ENCODE assay signal across 13 cellular contexts in the genomic region with DNA sequence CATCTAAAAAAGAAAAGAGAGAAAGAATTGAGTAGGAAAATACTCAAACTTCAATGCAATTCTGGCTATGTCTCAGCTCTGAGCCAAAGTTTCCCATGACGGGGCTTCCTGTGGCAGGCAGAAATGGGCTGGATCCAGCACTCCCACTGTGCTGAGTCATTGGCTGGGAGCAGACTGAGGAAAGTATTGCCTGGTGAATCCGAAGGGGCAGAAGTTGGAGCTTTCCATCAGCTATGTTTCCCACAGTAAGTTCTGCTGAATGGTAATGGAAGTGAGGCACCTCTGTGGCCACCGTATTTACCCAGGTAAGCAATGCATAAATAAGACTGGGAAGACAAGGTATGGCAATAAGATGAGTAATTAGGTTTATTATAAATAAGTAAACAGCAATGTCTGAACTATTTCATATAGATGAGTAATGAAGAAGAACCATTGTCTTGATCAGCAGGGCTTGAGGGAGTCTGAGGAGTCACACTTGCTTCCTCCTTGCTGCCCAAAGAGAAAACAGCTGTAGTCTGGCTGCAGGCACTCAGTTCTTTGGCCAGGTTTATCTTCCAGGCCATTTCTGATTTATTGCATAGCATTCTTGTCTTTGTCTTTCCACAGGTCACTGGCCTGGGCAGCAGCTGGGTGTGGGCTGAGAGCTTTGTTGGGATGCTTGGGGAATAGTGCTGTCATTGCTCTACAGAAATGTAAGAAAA.
DNase-seq lines count a peak whose midpoint lies in the region; ATAC-seq and TF ChIP-seq lines count a peak whose summit lies in the region.
"Had no signal": no experiment of that assay in that cellular context is flagged by ENCODE, and none has a peak within 500 bp of the region (broad histone marks: within the 10 kb centered on the region; RNA-seq: fewer than 3 reads in every experiment).

No MANE protein-coding gene starts in this region.

- H3K4me1 Mint-ChIP-seq in activated CD8-positive, alpha-beta T cell treated with anti-CD3 and anti-CD28 coated beads for 36 hours (ENCODE audit: low read depth), result no peaks in the 10 kb centered on the region

- no peak for ATAC-seq in HG03097 (IDR thresholded peaks at IDR 0.05; ENCODE audit: low FRiP score, unreplicated experiment)
- no peak for ATAC-seq in activated CD8-positive, alpha-beta T cell treated with anti-CD3 and anti-CD28 coated beads for 36 hours

- H3K4me3 Mint-ChIP-seq in activated CD8-positive, alpha-beta T cell treated with anti-CD3 and anti-CD28 coated beads for 36 hours, result no peak overlapping the region

- H3K36me3 ChIP-seq in brain microvascular endothelial cell (replicated peaks), result no peaks in the 10 kb centered on the region
- no peaks in the 10 kb centered on the region for H3K36me3 ChIP-seq in right atrium auricular region

- no peaks in the 10 kb centered on the region for H3K27me3 ChIP-seq in brain microvascular endothelial cell (replicated peaks)
- H3K27me3 ChIP-seq in right atrium auricular region, result no peaks in the 10 kb centered on the region

- H3K27ac ChIP-seq in brain microvascular endothelial cell (peak overlapping the region; percentile 86), right atrium auricular region (peak overlapping the region in 1 of 2 donors; percentile 35)
- H3K27ac ChIP-seq: 22Rv1, KMS-11, VCaP had no signal

- in situ Hi-C loops in brain microvascular endothelial cell (cut with HindIII; ENCODE audit: low pct_ligation_motif_present, low sequenced_read_pairs), result no loop called here

- no peaks in the 10 kb centered on the region for H3K9me3 ChIP-seq in right atrium auricular region

- H3K4me3 ChIP-seq in brain microvascular endothelial cell (ENCODE audit: low read depth, low read length) (no peak overlapping the region), right atrium auricular region (no peak overlapping the region)

- H3K27ac Mint-ChIP-seq in activated CD8-positive, alpha-beta T cell treated with anti-CD3 and anti-CD28 coated beads for 36 hours, result no peak overlapping the region

- POLR2A ChIA-PET in activated CD8-positive, alpha-beta T cell treated with anti-CD3 and anti-CD28 coated beads for 36 hours (lab: Charles Lee), result no interaction called here

- DNase-seq in DMS53 (lab: John Stamatoyannopoulos, UW) (peak; percentile 21), DMS53 treated with DMSO at 0.1 percent for 48 hours (lab: John Stamatoyannopoulos, UW; ENCODE audit: unreplicated experiment) (no peak), brain microvascular endothelial cell (peak; percentile 94), right atrium auricular region (ENCODE audit: low spot score) (peak; percentile 65), smooth muscle cell of the brain vasculature (ENCODE audit: low read depth, low spot score) (peak; percentile 69), anterior cingulate cortex (lab: John Stamatoyannopoulos, UW) (no peak)
- no peak for DNase-seq in activated CD8-positive, alpha-beta T cell treated with anti-CD3 and anti-CD28 coated beads for 36 hours
- DNase-seq: activated T-cell treated with anti-CD3 and anti-CD28 coated beads for 4 hours, small intestine had no signal

- no peaks in the 10 kb centered on the region for H3K9me3 Mint-ChIP-seq in activated CD8-positive, alpha-beta T cell treated with anti-CD3 and anti-CD28 coated beads for 36 hours

- H3K27me3 Mint-ChIP-seq in activated CD8-positive, alpha-beta T cell treated with anti-CD3 and anti-CD28 coated beads for 36 hours, result no peaks in the 10 kb centered on the region

- H3K4me1 ChIP-seq in right atrium auricular region, result no peaks in the 10 kb centered on the region

- CTCF ChIA-PET in activated CD8-positive, alpha-beta T cell treated with anti-CD3 and anti-CD28 coated beads for 36 hours (lab: Charles Lee), result no interaction called here

- H3K36me3 Mint-ChIP-seq in activated CD8-positive, alpha-beta T cell treated with anti-CD3 and anti-CD28 coated beads for 36 hours (ENCODE audit: low read depth), result no peaks in the 10 kb centered on the region

- intact Hi-C loops in activated CD8-positive, alpha-beta T cell treated with anti-CD3 and anti-CD28 coated beads for 36 hours (cut with micrococcal nuclease), result no loop called here

- no peak for TF ChIP-seq CTCF in brain microvascular endothelial cell (IDR thresholded peaks at IDR 0.05; ENCODE audit: low read depth, low read length, missing control alignments)
- no peak for TF ChIP-seq CTCF in right atrium auricular region (IDR thresholded peaks at IDR 0.05)
- no peak for TF ChIP-seq CTCF in activated CD8-positive, alpha-beta T cell treated with anti-CD3 and anti-CD28 coated beads for 36 hours (IDR thresholded peaks at IDR 0.05)

Comparison
In these comparisons a context has a peak if more than half of its experiments do, and no peak if none do; other contexts are left out.
1. DNase-seq: peak in DMS53 (single experiment), brain microvascular endothelial cell (single experiment), right atrium auricular region (single experiment) and smooth muscle cell of the brain vasculature (single experiment); none in DMS53 treated with DMSO at 0.1 percent for 48 hours (single experiment), anterior cingulate cortex (0 of 58) and activated CD8-positive, alpha-beta T cell treated with anti-CD3 and anti-CD28 coated beads for 36 hours (single experiment).